In the genomic region with DNA sequence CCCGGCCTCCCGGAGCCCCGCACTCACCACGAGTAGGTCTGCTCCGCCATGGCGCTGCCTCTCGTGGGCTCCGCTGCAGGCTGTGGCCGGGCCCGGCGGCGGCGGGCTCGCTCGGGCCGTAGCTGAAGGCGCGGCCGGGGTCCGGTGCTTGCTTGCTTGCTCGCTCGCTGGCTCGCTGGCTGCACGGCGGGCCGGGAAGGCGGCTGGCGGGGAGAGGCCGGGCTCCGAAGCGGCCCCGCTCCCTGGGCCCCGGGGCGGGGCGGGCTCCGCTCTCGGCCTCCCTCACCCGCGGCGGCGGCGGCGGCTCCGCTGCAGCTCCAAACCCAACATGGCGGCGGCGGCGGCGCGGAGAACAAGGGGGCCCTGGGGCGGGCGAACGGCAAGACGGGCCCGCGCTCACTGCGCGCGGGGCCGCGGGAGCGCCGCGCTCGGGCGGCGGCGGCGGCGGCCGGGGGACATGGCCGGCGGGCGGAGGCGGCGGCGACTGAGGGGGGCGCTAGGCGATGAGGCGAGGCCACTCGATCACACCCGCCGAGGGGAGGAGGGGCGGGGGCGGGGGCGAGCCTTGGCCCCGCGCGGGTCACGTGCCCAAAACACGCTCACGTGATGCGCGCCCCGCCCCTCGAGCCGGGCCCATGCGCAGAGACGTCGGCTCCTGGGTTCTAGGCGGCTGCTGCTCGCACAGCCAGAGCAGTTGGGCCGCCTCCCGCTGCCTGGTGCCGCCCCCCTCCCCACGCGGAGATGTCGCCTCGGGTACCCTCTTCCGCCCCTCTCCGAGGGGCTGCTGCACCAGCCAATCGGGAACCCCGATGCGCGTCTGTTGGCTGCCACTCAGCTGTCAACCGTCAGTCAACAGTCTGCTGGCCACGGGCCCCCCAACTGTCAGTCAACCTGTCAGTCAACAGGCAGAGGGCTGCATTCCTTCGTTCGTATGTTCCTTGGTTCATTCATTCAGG, we compare ENCODE assay signal across 8 cellular contexts. TPM values are rescaled to one million over a fixed set of nuclear protein-coding genes. Genes with fewer than 3 reads are reported as not detected.
A peak's percentile ranks its signal among the peaks of the same experiment; 100 is the strongest.
DNase-seq lines count a peak whose midpoint lies in the region; ATAC-seq and TF ChIP-seq lines count a peak whose summit lies in the region.

A gene with protein sequence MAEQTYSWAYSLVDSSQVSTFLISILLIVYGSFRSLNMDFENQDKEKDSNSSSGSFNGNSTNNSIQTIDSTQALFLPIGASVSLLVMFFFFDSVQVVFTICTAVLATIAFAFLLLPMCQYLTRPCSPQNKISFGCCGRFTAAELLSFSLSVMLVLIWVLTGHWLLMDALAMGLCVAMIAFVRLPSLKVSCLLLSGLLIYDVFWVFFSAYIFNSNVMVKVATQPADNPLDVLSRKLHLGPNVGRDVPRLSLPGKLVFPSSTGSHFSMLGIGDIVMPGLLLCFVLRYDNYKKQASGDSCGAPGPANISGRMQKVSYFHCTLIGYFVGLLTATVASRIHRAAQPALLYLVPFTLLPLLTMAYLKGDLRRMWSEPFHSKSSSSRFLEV (minus strand): TSS at position 541 of the 956 bp plus-strand sequence. CDS start 491 bp downstream, at position 50.

- peak in 2 of 4 donors; percentile 40 to 78 for TF ChIP-seq POLR2A in upper lobe of left lung (IDR thresholded peaks at IDR 0.05)

- no peak for TF ChIP-seq EP300 in upper lobe of left lung (IDR thresholded peaks at IDR 0.05)

- H3K9me3 ChIP-seq in T-helper 17 cell (ENCODE audit: control insufficient read depth, low read length, poor library complexity, severe bottlenecking) (no peaks in the 10 kb centered on the region), upper lobe of left lung (no peaks in the 10 kb centered on the region)

- peak; percentile 98 for DNase-seq in GM13977 (ENCODE audit: low spot score)
- peak; percentile 64 for DNase-seq in NCI-H146 treated with DMSO at 0.1 percent for 48 hours (lab: John Stamatoyannopoulos, UW; ENCODE audit: unreplicated experiment)
- peak; percentile 88 to 91 (median 89) for DNase-seq in T-helper 17 cell
- DNase-seq in amniotic stem cell (lab: John Stamatoyannopoulos, UW): peak; percentile 61
- peak; percentile 95 for DNase-seq in left cardiac atrium
- peak; percentile 92 for DNase-seq in progenitor cell of endocrine pancreas (ENCODE audit: low spot score, unreplicated experiment)
- peak; percentile 92 to 99 for DNase-seq in upper lobe of left lung

- H3K27ac Mint-ChIP-seq in T-helper 17 cell: peak within 1 kb of the TSS; percentile 97
- peak within 1 kb of the TSS; percentile 96 for H3K27ac Mint-ChIP-seq in progenitor cell of endocrine pancreas

- H3K36me3 Mint-ChIP-seq in T-helper 17 cell (ENCODE audit: low read depth): peaks cover 3% of the 10 kb centered on the region
- peaks cover 3% of the 10 kb centered on the region for H3K36me3 Mint-ChIP-seq in progenitor cell of endocrine pancreas (ENCODE audit: insufficient read depth)

- TF ChIP-seq CTCF in GM13977 (IDR thresholded peaks at IDR 0.05; ENCODE audit: extremely low read depth, insufficient read depth, missing control alignments): peak; percentile 31
- no peak for TF ChIP-seq CTCF in progenitor cell of endocrine pancreas (IDR thresholded peaks at IDR 0.05; ENCODE audit: unreplicated experiment)
- TF ChIP-seq CTCF in upper lobe of left lung (IDR thresholded peaks at IDR 0.05): peak in 4 of 6 experiments; percentile 20 to 40 (median 32)

- in situ Hi-C loops in GM13977 (cut with MboI; ENCODE audit: low pct_unique_long_range_greater_than_20kb, low sequenced_read_pairs, unreplicated experiment): no loop called here

- H3K36me3 ChIP-seq in upper lobe of left lung: no peaks in the 10 kb centered on the region

- H3K4me3 Mint-ChIP-seq in T-helper 17 cell: peak within 1 kb of the TSS; percentile 100
- H3K4me3 Mint-ChIP-seq in progenitor cell of endocrine pancreas (ENCODE audit: low read depth): peak within 1 kb of the TSS; percentile 99

- peak within 1 kb of the TSS; percentile 98 to 100 (median 99) for H3K4me3 ChIP-seq in upper lobe of left lung

- H3K27me3 ChIP-seq in upper lobe of left lung: no peaks in the 10 kb centered on the region

- H3K4me1 ChIP-seq in upper lobe of left lung: peaks cover 15 to 27% (median 16%) of the 10 kb centered on the region in 4 donors

- peak within 1 kb of the TSS; percentile 87 to 97 (median 91) for H3K27ac ChIP-seq in upper lobe of left lung

- 0% methylated on average over 18 of the region's 119 CpGs; no CpG with 5 or more reads in 1 of the 2 donors for WGBS in upper lobe of left lung, 2 donors

- intact Hi-C loops in left cardiac atrium (cut with DNase I): loop anchor here in 1 of 2 donors (10.0 kb wide), 1 partner anchor 139 kb away; no protein-coding TSS in a partner anchor

- peak; percentile 61 for ATAC-seq in HG02884 (IDR thresholded peaks at IDR 0.05; ENCODE audit: unreplicated experiment)
- peak; percentile 85 for ATAC-seq in T-helper 17 cell
- peak; percentile 95 for ATAC-seq in left cardiac atrium
- peak; percentile 90 to 96 for ATAC-seq in upper lobe of left lung (ENCODE audit: low FRiP score in 2 of 2)

- no peaks in the 10 kb centered on the region for H3K9me3 Mint-ChIP-seq in progenitor cell of endocrine pancreas (ENCODE audit: low read depth)

- H3K27me3 Mint-ChIP-seq in T-helper 17 cell (no peaks in the 10 kb centered on the region), progenitor cell of endocrine pancreas (no peaks in the 10 kb centered on the region)

- H3K4me1 Mint-ChIP-seq in T-helper 17 cell (peaks cover 28% of the 10 kb centered on the region), progenitor cell of endocrine pancreas (ENCODE audit: low read depth) (peaks cover 18% of the 10 kb centered on the region)

RNA-seq across cellular contexts. Expression of the gene that starts here (rescaled TPM):
- total RNA-seq in T-helper 17 cell (10 to 100 TPM; 44.6 to 60.7 TPM), left cardiac atrium (10 to 100 TPM; 27.6 to 29.7 TPM), progenitor cell of endocrine pancreas (69.1 and 70.2 TPM in 2 replicates), upper lobe of left lung (10 to 100 TPM; 17.8 to 44.3 (median 23.2) TPM)

Comparison
In these comparisons a context has a peak if more than half of its experiments do, and no peak if none do; other contexts are left out.
1. Peak in every context shown above with its lines: DNase-seq, ATAC-seq, H3K4me3 ChIP-seq and H3K27ac ChIP-seq.